8 cellular contexts compared by ENCODE assay signal in genomic region chr1:161098161-161099068, GRCh38. TPM values are rescaled to one million over a fixed set of nuclear protein-coding genes. Genes with fewer than 3 reads are reported as not detected.
A peak's percentile ranks its signal among the peaks of the same experiment; 100 is the strongest.
DNase-seq lines count a peak whose midpoint lies in the region; ATAC-seq and TF ChIP-seq lines count a peak whose summit lies in the region.

Gene KLHDC9, plus strand, starts transcription at chr1:161098361. Its CDS starts 175 bp downstream, at chr1:161098536.

- H3K4me3 ChIP-seq in body of pancreas (peak within 1 kb of the TSS; percentile 64 to 68), iPS DF 6.9 (ENCODE audit: low read length) (peak within 1 kb of the TSS; percentile 68), sigmoid colon (peak within 1 kb of the TSS; percentile 61 to 81 (median 76))

- H3K27me3 ChIP-seq in body of pancreas (no peaks in the 10 kb centered on the region), iPS DF 6.9 (ENCODE audit: control insufficient read depth, insufficient read depth, low read length) (no peaks in the 10 kb centered on the region), sigmoid colon (no peaks in the 10 kb centered on the region)

- H3K36me3 Mint-ChIP-seq in T-helper 17 cell (ENCODE audit: low read depth): peaks cover 3% of the 10 kb centered on the region

- intact Hi-C loops in body of pancreas (cut with DNase I) (loop anchor here (10.0 kb wide), 2 partner anchors 104 to 264 kb away; no protein-coding TSS in a partner anchor), sigmoid colon (cut with DNase I) (loop anchor here (2.0 to 10.0 kb wide), 4 partner anchors 52 to 371 kb away; no protein-coding TSS in a partner anchor)

- H3K4me3 Mint-ChIP-seq in T-helper 17 cell: peak within 1 kb of the TSS; percentile 86

- no peaks in the 10 kb centered on the region for H3K27me3 Mint-ChIP-seq in T-helper 17 cell

- peak within 1 kb of the TSS; percentile 97 for H3K27ac Mint-ChIP-seq in T-helper 17 cell

- TF ChIP-seq CTCF in body of pancreas (IDR thresholded peaks at IDR 0.05): peak in 4 of 7 experiments; percentile 18 to 55 (median 48)
- no peak for TF ChIP-seq CTCF in sigmoid colon (IDR thresholded peaks at IDR 0.05)

- TF ChIP-seq POLR2A in body of pancreas (IDR thresholded peaks at IDR 0.05) (peak in 2 of 3 donors; percentile 40 to 45), sigmoid colon (IDR thresholded peaks at IDR 0.05) (no peak)

- ATAC-seq in GM21576 (IDR thresholded peaks at IDR 0.05; ENCODE audit: unreplicated experiment): peak; percentile 70
- peak; percentile 79 for ATAC-seq in T-helper 17 cell
- ATAC-seq in body of pancreas: peak; percentile 96

- WGBS in body of pancreas, 2 donors: 3 to 6% methylated on average over 9 to 73 of the region's 73 CpGs
- WGBS in iPS DF 6.9 (ENCODE audit: insufficient coverage, insufficient read length): no CpG with 5 or more reads among the region's 73 CpGs
- WGBS in sigmoid colon, 2 donors: 3 to 7% methylated on average over 73 of the region's 73 CpGs

- no peak for TF ChIP-seq EP300 in sigmoid colon (IDR thresholded peaks at IDR 0.05)

- peaks cover 0 to 3% of the 10 kb centered on the region in 2 donors for H3K36me3 ChIP-seq in body of pancreas (replicated peaks in 1 of 2; ENCODE audit: insufficient read depth in 1 of 2, low read depth in 2 of 2)
- peaks cover 8% of the 10 kb centered on the region; the same call in 1 of the 2 replicates for H3K36me3 ChIP-seq in iPS DF 6.9 (ENCODE audit: control insufficient read depth, insufficient read depth, low read length)
- peaks cover 0 to 23% (median 9%) of the 10 kb centered on the region in 4 donors for H3K36me3 ChIP-seq in sigmoid colon

- DNase-seq in DMS53 treated with DMSO at 0.1 percent for 48 hours (lab: John Stamatoyannopoulos, UW; ENCODE audit: unreplicated experiment) (peak; percentile 80), LHCN-M2 (ENCODE audit: low read depth) (peak; percentile 58), T-helper 17 cell (peak; percentile 47 to 68 (median 56)), body of pancreas (peak; percentile 90 to 95 (median 94)), iPS DF 6.9 (ENCODE audit: low read depth, low spot score) (peak; percentile 89), sigmoid colon (peak; percentile 90), foreskin melanocyte (no peak)

- H3K4me1 ChIP-seq in body of pancreas (peaks cover 20% of the 10 kb centered on the region), iPS DF 6.9 (ENCODE audit: control insufficient read depth, insufficient read depth, low read length) (no peaks in the 10 kb centered on the region), sigmoid colon (peaks cover 0 to 19% (median 15%) of the 10 kb centered on the region in 4 donors)

- no peaks in the 10 kb centered on the region for H3K9me3 ChIP-seq in T-helper 17 cell (ENCODE audit: control insufficient read depth, low read length, poor library complexity, severe bottlenecking)
- no peaks in the 10 kb centered on the region for H3K9me3 ChIP-seq in body of pancreas
- H3K9me3 ChIP-seq in iPS DF 6.9 (ENCODE audit: control insufficient read depth, insufficient read depth, low read length): no peaks in the 10 kb centered on the region
- H3K9me3 ChIP-seq in sigmoid colon: no peaks in the 10 kb centered on the region

- H3K4me1 Mint-ChIP-seq in T-helper 17 cell: peaks cover 22% of the 10 kb centered on the region

- H3K27ac ChIP-seq in body of pancreas: peak within 1 kb of the TSS; percentile 46 to 87 (median 64)
- H3K27ac ChIP-seq in iPS DF 6.9 (ENCODE audit: low read length): no peak within 1 kb of the TSS
- H3K27ac ChIP-seq in sigmoid colon: peak within 1 kb of the TSS; percentile 73 to 79 (median 78)

RNA-seq across cellular contexts. Expression of gene KLHDC9, which starts in this region (rescaled TPM):
- 0.29 and 0.71 TPM in 2 replicates for total RNA-seq in LHCN-M2 (2014; rRNA removed)
- polyA plus RNA-seq in LHCN-M2 (2012): 0.58 TPM
- total RNA-seq in T-helper 17 cell: under 1 TPM in 1 of 2 donors, not detected in 1; 0.57 TPM
- 10 to 100 TPM; 13.5 to 22.7 TPM for total RNA-seq in body of pancreas
- 10 to 100 TPM in 2 of 4 donors, 1 to 10 TPM in 2; 5.8 to 14.1 (median 10.8) TPM for total RNA-seq in sigmoid colon
- 10 to 100 TPM in 1 of 3 donors, 1 to 10 TPM in 2; 4.7 to 11.1 (median 9.6) TPM for polyA plus RNA-seq in sigmoid colon

Comparison
In these comparisons a context has a peak if more than half of its experiments do, and no peak if none do; other contexts are left out.
1. Peak in DNase-seq in LHCN-M2; RNA of the gene not detected or under 1 TPM.
2. Peak in DNase-seq and ATAC-seq in T-helper 17 cell; RNA of the gene not detected or under 1 TPM.
3. CTCF ChIP-seq: peak in body of pancreas (4 of 7); none in sigmoid colon (0 of 4).
4. POLR2A ChIP-seq: peak in body of pancreas (2 of 3); none in sigmoid colon (0 of 2).
5. Peak in every context shown above with its lines, with median percentiles within 50 percentile points of each other: ATAC-seq and H3K4me3 ChIP-seq.